In the genomic region with DNA sequence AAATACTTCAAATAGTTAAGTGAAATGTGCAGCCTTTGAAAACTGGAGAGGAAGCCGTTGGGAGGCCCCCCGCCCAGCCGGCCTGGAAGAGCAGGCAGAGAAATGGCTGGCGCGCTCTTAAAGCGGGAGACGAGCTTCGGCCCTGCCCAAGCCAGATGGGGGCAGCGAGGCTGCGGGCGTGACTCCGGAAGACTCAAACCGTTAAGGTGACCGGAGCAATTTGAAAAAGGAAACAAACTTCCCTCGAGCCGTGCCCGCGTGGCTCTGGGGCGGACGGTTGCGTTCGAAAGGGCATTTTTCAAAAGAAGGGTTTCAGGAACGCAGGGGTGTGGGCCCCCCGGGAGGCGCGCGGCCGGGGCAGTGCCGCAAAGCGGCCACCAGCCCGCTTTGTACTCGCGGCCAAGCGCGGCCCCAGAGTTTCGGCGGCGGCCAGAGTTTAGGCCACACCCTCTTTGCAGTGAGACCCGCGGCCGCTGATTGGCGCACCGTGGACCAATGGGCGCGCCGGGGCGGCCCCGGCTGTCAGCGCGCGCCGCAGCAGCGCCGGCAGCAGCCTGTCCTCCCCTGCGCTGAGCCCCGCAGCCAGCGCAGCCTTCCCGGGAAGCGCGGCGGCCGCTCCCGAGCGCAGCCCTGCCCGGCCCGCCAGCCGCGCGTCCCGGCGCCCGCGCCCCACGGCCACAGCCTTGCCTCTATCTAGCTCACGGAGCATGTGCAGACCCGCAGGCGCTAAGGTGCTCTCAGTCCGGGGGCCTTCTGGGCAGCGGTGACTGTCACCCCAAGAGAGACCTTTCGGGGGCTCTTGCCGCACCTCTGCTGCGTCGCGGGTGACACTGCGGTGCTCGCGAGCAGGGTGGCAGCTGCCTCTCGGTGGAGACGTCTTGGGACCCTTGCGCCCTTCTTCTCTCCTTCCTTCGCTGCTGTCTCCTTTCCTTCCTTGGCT, we compare ENCODE assay signal across 8 cellular contexts.
DNase-seq lines count a peak whose midpoint lies in the region; ATAC-seq lines count a peak whose summit lies in the region.

A gene with protein sequence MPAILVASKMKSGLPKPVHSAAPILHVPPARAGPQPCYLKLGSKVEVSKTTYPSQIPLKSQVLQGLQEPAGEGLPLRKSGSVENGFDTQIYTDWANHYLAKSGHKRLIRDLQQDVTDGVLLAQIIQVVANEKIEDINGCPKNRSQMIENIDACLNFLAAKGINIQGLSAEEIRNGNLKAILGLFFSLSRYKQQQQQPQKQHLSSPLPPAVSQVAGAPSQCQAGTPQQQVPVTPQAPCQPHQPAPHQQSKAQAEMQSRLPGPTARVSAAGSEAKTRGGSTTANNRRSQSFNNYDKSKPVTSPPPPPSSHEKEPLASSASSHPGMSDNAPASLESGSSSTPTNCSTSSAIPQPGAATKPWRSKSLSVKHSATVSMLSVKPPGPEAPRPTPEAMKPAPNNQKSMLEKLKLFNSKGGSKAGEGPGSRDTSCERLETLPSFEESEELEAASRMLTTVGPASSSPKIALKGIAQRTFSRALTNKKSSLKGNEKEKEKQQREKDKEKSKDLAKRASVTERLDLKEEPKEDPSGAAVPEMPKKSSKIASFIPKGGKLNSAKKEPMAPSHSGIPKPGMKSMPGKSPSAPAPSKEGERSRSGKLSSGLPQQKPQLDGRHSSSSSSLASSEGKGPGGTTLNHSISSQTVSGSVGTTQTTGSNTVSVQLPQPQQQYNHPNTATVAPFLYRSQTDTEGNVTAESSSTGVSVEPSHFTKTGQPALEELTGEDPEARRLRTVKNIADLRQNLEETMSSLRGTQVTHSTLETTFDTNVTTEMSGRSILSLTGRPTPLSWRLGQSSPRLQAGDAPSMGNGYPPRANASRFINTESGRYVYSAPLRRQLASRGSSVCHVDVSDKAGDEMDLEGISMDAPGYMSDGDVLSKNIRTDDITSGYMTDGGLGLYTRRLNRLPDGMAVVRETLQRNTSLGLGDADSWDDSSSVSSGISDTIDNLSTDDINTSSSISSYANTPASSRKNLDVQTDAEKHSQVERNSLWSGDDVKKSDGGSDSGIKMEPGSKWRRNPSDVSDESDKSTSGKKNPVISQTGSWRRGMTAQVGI (N-terminal part only) (plus strand): TSS at position 557 of the 940 bp plus-strand sequence. CDS start 859 bp downstream, outside the sequence.

- peak; percentile 37 to 95 (median 89) for DNase-seq in C1 segment of cervical spinal cord (lab: John Stamatoyannopoulos, UW)
- peak; percentile 94 for DNase-seq in NCI-H748 (lab: John Stamatoyannopoulos, UW; ENCODE audit: unreplicated experiment)
- DNase-seq in activated CD8-positive, alpha-beta memory T cell treated with anti-CD3 and anti-CD28 coated beads for 4 hours (ENCODE audit: low read depth in 2 of 2) = peak; percentile 42 to 43
- peak; percentile 60 to 66 (median 64) for DNase-seq in effector memory CD8-positive, alpha-beta T cell
- DNase-seq in medulla oblongata (ENCODE audit: extremely low spot score) = peak; percentile 96
- peak; percentile 48 to 59 (median 49) for DNase-seq in stimulated activated CD4-positive, alpha-beta T cell treated with anti-CD3 and anti-CD28 coated beads, TNF-alpha, amount 100 ng/mL, for 4 hours (ENCODE audit: low read depth in 3 of 3)

- peak within 1 kb of the TSS; percentile 88 to 92 for H3K27ac Mint-ChIP-seq in effector memory CD8-positive, alpha-beta T cell

- peaks cover 23 to 26% of the 10 kb centered on the region in 2 donors for H3K4me1 Mint-ChIP-seq in effector memory CD8-positive, alpha-beta T cell (ENCODE audit: low read depth in 2 of 2)

- peaks cover 24 to 29% of the 10 kb centered on the region in 2 donors for H3K27me3 Mint-ChIP-seq in effector memory CD8-positive, alpha-beta T cell

- no peaks in the 10 kb centered on the region for H3K9me3 Mint-ChIP-seq in effector memory CD8-positive, alpha-beta T cell

- H3K4me3 Mint-ChIP-seq in effector memory CD8-positive, alpha-beta T cell = peak within 1 kb of the TSS; percentile 96 to 97

- H3K36me3 Mint-ChIP-seq in effector memory CD8-positive, alpha-beta T cell (ENCODE audit: insufficient read depth) = peaks cover 8% of the 10 kb centered on the region

- peak; percentile 95 for ATAC-seq in GM19395 (IDR thresholded peaks at IDR 0.05; ENCODE audit: unreplicated experiment)
- peak; percentile 99 for ATAC-seq in HG03521 (IDR thresholded peaks at IDR 0.05; ENCODE audit: unreplicated experiment)
- ATAC-seq in effector memory CD8-positive, alpha-beta T cell (replicated peaks) = peak; percentile 97

Comparison
In these comparisons a context has a peak if more than half of its experiments do, and no peak if none do; other contexts are left out.
1. Peak in every context shown above with its lines: DNase-seq and ATAC-seq.
2. DNase-seq: peak in every context shown above with its lines; median percentile 96 in medulla oblongata; 94 in NCI-H748; 89 in C1 segment of cervical spinal cord; 64 in effector memory CD8-positive, alpha-beta T cell; 49 in stimulated activated CD4-positive, alpha-beta T cell treated with anti-CD3 and anti-CD28 coated beads, TNF-alpha, amount 100 ng/mL, for 4 hours; 42 in activated CD8-positive, alpha-beta memory T cell treated with anti-CD3 and anti-CD28 coated beads for 4 hours.